32 cellular contexts compared by ENCODE assay signal in the genomic region with DNA sequence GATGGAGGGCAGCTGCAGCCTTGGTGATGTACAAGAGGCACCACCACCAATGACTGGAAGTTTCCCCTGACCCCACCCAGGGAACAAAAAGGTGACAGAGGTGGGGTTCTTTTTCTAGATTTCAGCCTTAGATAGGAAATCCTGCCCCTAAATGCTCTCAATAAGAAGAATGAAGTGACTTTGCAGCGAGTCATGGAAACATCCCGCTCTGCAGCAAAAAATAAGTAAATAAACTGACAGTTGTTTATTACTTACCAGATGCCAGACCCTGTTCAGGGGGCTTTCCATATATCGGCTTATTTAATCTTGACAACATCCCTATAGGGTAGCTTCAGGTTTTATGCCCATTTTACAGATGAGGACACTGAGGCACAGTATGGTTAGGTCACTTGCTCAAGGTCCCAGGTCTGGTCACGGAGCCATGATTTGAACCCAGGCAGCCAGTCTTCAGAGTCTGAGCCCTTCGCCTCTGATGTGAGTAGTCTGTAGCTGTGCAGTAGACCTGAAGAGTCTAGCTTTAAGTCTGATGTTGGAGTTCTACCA. TPM values are rescaled to one million over a fixed set of nuclear protein-coding genes. Genes with fewer than 3 reads are reported as not detected.
"Had no signal": no experiment of that assay in that cellular context is flagged by ENCODE, and none has a peak within 500 bp of the region (broad histone marks: within the 10 kb centered on the region; RNA-seq: fewer than 3 reads in every experiment).

No MANE protein-coding gene starts in this region.

- H3K27me3 Mint-ChIP-seq: activated CD4-positive, alpha-beta T cell treated with anti-CD3 and anti-CD28 coated beads, Interleukin-2, amount 10 ng/mL, durations not matched to agents 24 days and 14 days; activated CD8-positive, alpha-beta memory T cell treated with anti-CD3 and anti-CD28 coated beads, Interleukin-2, amount 10 ng/mL, durations not matched to agents 7 days and 5 days; activated naive CD8-positive, alpha-beta T cell treated with anti-CD3 and anti-CD28 coated beads, Interleukin-2, amount 50 U/mL, for 24 hours; activated T-cell treated with anti-CD3 and anti-CD28 coated beads, Interleukin-2, amount 50 U/mL, for 24 hours; brain; IgD-negative memory B cell had no signal

- H3K27me3 ChIP-seq: MG63, SJSA1 had no signal

- H3K9ac ChIP-seq: KMS-11 had no signal

- H3K27ac ChIP-seq: KMS-11 had no signal

- H3K4me1 Mint-ChIP-seq: activated naive CD8-positive, alpha-beta T cell treated with anti-CD3 and anti-CD28 coated beads, Interleukin-2, amount 50 U/mL, for 24 hours; WTC11 had no signal

- H3K4me2 ChIP-seq: KMS-11 had no signal

- H3K27ac Mint-ChIP-seq: activated CD4-positive, alpha-beta T cell treated with anti-CD3 and anti-CD28 coated beads, Interleukin-2, amount 10 ng/mL, durations not matched to agents 24 days and 14 days; activated CD8-positive, alpha-beta memory T cell treated with anti-CD3 and anti-CD28 coated beads, Interleukin-2, amount 10 ng/mL, durations not matched to agents 7 days and 5 days; activated naive CD4-positive, alpha-beta T cell treated with anti-CD3 and anti-CD28 coated beads, Interleukin-2, amount 50 U/mL, for 72 hours; activated naive CD8-positive, alpha-beta T cell treated with anti-CD3 and anti-CD28 coated beads, Interleukin-2, amount 50 U/mL, for 24 hours; activated T-helper 1 cell treated with anti-CD3 and anti-CD28 coated beads, Interleukin-12 subunit alpha, Interleukin-12 subunit beta, Interleukin-2, Interleukin-4 antibody, amounts not matched to agents 30 ng/mL and 10 ng/mL and 1 ng/mL, durations not matched to agents 14 hours and 24 hours and 36 hours; IgD-negative memory B cell; WTC11 had no signal

- H3K4me3 ChIP-seq: MG63, SJSA1 had no signal

- H3K9me3 ChIP-seq: MG63, SJSA1 had no signal

- H3K4me3 Mint-ChIP-seq: activated CD4-positive, alpha-beta T cell treated with anti-CD3 and anti-CD28 coated beads, Interleukin-2, amount 10 ng/mL, durations not matched to agents 24 days and 14 days; activated CD8-positive, alpha-beta memory T cell treated with anti-CD3 and anti-CD28 coated beads, Interleukin-2, amount 10 ng/mL, durations not matched to agents 7 days and 5 days; activated naive CD8-positive, alpha-beta T cell treated with anti-CD3 and anti-CD28 coated beads, Interleukin-2, amount 50 U/mL, for 24 hours; activated T-cell treated with anti-CD3 and anti-CD28 coated beads, Interleukin-2, amount 50 U/mL, for 24 hours; activated T-helper 1 cell treated with anti-CD3 and anti-CD28 coated beads, Interleukin-12 subunit alpha, Interleukin-12 subunit beta, Interleukin-2, Interleukin-4 antibody, amounts not matched to agents 30 ng/mL and 10 ng/mL and 1 ng/mL, durations not matched to agents 14 hours and 24 hours and 36 hours; brain; IgD-negative memory B cell; T-helper 1 cell treated with Interleukin-12 subunit alpha and Interleukin-12 subunit beta and Interleukin-4 antibody, amounts not matched to agents 30 μg/mL and 1 μg/mL, for 36 hours; WTC11 had no signal

- ATAC-seq: activated CD8-positive, alpha-beta memory T cell treated with anti-CD3 and anti-CD28 coated beads, Interleukin-2, amount 10 ng/mL, durations not matched to agents 7 days and 5 days; activated naive CD4-positive, alpha-beta T cell treated with anti-CD3 and anti-CD28 coated beads, Interleukin-2, amount 50 U/mL, for 72 hours; activated naive CD8-positive, alpha-beta T cell treated with anti-CD3 and anti-CD28 coated beads, Interleukin-2, amount 50 U/mL, for 24 hours; SK-N-SH treated with all-trans-retinoic acid at 6 μM for 48 hours; WTC11 had no signal

- DNase-seq: activated CD4-positive, alpha-beta T cell treated with anti-CD3 and anti-CD28 coated beads for 1 hour; activated CD4-positive, alpha-beta T cell treated with anti-CD3 and anti-CD28 coated beads, Interleukin-2, amount 10 ng/mL, durations not matched to agents 24 days and 14 days; activated CD4-positive, alpha-beta T cell treated with anti-CD3 and anti-CD28 coated beads, Interleukin-2, amount 50 U/mL, for 48 hours; activated CD8-positive, alpha-beta memory T cell treated with anti-CD3 and anti-CD28 coated beads, Interleukin-2, amount 10 ng/mL, durations not matched to agents 7 days and 5 days; activated effector memory CD4-positive, alpha-beta T cell treated with Interleukin-2 at 50 U/mL for 16 hours; activated naive CD4-positive, alpha-beta T cell treated with Interleukin-2 at 50 U/mL for 16 hours; activated naive CD8-positive, alpha-beta T cell treated with anti-CD3 and anti-CD28 coated beads, Interleukin-2, amount 50 U/mL, for 24 hours; activated T-cell treated with anti-CD3 and anti-CD28 coated beads, Interleukin-2, amount 50 U/mL, for 24 hours; amniotic stem cell; MG63; MV-4-11; NCI-H1092 treated with DMSO at 0.1 percent for 48 hours; NCI-H1417 treated with DMSO at 0.1 percent for 48 hours; NCI-H1694; NCI-H2029; NCI-H510A treated with DMSO at 0.1 percent for 48 hours; NCI-H69; NK-92 treated with Interleukin-12 subunit alpha and Interleukin-12 subunit beta, amount 100 ng/mL, for 24 hours; OCI-M1; SHP77; SW 1271; T-helper 9 cell had no signal

RNA-seq across cellular contexts. Expression of a gene that starts 49.6 kb away (rescaled TPM):
- total RNA-seq: activated CD4-positive, alpha-beta T cell treated with anti-CD3 and anti-CD28 coated beads, Interleukin-2, amount 10 ng/mL, durations not matched to agents 24 days and 14 days; activated T-helper 1 cell treated with anti-CD3 and anti-CD28 coated beads, Interleukin-12 subunit alpha, Interleukin-12 subunit beta, Interleukin-2, Interleukin-4 antibody, amounts not matched to agents 30 ng/mL and 10 ng/mL and 1 ng/mL, durations not matched to agents 14 hours and 24 hours and 36 hours; astrocyte; SJSA1 had no signal
